Comparison of ENCODE assay signal across 14 cellular contexts in genomic region chr7:139105037-139105382, GRCh38. TPM values are rescaled to one million over a fixed set of nuclear protein-coding genes. Genes with fewer than 3 reads are reported as not detected.
A peak's percentile ranks its signal among the peaks of the same experiment; 100 is the strongest.
DNase-seq lines count a peak whose midpoint lies in the region; ATAC-seq, FAIRE-seq and TF ChIP-seq lines count a peak whose summit lies in the region.
"Had no signal": no experiment of that assay in that cellular context is flagged by ENCODE, and none has a peak within 500 bp of the region (broad histone marks: within the 10 kb centered on the region; RNA-seq: fewer than 3 reads in every experiment).

No MANE protein-coding gene starts in this region.

- TF ChIP-seq EP300 in A549 (IDR thresholded peaks at IDR 0.05) = no peak

- H3K4me3 Mint-ChIP-seq in T-helper 1 cell treated with Interleukin-12 subunit alpha and Interleukin-12 subunit beta and Interleukin-4 antibody, amounts not matched to agents 30 μg/mL and 1 μg/mL, for 36 hours = peak overlapping the region; percentile 94
- H3K4me3 Mint-ChIP-seq in endothelial cell (ENCODE audit: unreplicated experiment) = no peak overlapping the region
- H3K4me3 Mint-ChIP-seq: HFFc6 had no signal

- peaks cover 70% of the 10 kb centered on the region for H3K36me3 Mint-ChIP-seq in T-helper 1 cell treated with Interleukin-12 subunit alpha and Interleukin-12 subunit beta and Interleukin-4 antibody, amounts not matched to agents 30 μg/mL and 1 μg/mL, for 36 hours (ENCODE audit: low read depth)
- peaks cover 21% of the 10 kb centered on the region for H3K36me3 Mint-ChIP-seq in endothelial cell (ENCODE audit: low read depth, unreplicated experiment)

- WGBS in A549 (ENCODE audit: missing lambda C conversion rate) = 93% methylated on average over 5 of the region's 5 CpGs

- H3K4me1 ChIP-seq in A549 = peaks cover 42% of the 10 kb centered on the region; the same call in 2 of the 3 replicates
- H3K4me1 ChIP-seq in left lung = peaks cover 19 to 62% of the 10 kb centered on the region in 2 donors

- peak overlapping the region; percentile 91 for H3K27ac Mint-ChIP-seq in T-helper 1 cell treated with Interleukin-12 subunit alpha and Interleukin-12 subunit beta and Interleukin-4 antibody, amounts not matched to agents 30 μg/mL and 1 μg/mL, for 36 hours
- no peak overlapping the region for H3K27ac Mint-ChIP-seq in endothelial cell (ENCODE audit: unreplicated experiment)
- H3K27ac Mint-ChIP-seq: HFFc6 had no signal

- no peak overlapping the region for H3K27ac ChIP-seq in A549
- H3K27ac ChIP-seq in left lung = peak overlapping the region; percentile 54 to 99
- H3K27ac ChIP-seq: suprapubic skin, WERI-Rb-1 had no signal

- CTCF ChIA-PET in A549 (lab: Yijun Ruan, JAX) = interaction anchor here (0.6 kb wide), 1 partner anchor 71 kb away, joined by 3 read pairs; no protein-coding TSS in a partner anchor
- CTCF ChIA-PET in GM10248 (lab: Yijun Ruan, JAX) = interaction anchor here (0.7 to 3.3 kb wide), 3 partner anchors 10 to 395 kb away, joined by 3 to 20 read pairs (median 18); no protein-coding TSS in a partner anchor

- POLR2A ChIA-PET in A549 (lab: Yijun Ruan, JAX) (interaction anchor here (1.1 kb wide), 1 partner anchor 28 kb away, joined by 3 read pairs; a partner anchor contains a TSS), GM10248 (lab: Yijun Ruan, JAX) (interaction anchor here (0.7 to 1.9 kb wide), 2 partner anchors 9 to 10 kb away, joined by 5 to 19 read pairs; no protein-coding TSS in a partner anchor)

- no peak overlapping the region for H3K4me3 ChIP-seq in A549
- H3K4me3 ChIP-seq in GM12875 (ENCODE audit: low read depth, low read length) = peak overlapping the region; percentile 15
- peak overlapping the region in 1 of 2 donors; percentile 92 for H3K4me3 ChIP-seq in left lung
- H3K4me3 ChIP-seq: suprapubic skin had no signal

- no peaks in the 10 kb centered on the region for H3K9me3 ChIP-seq in A549
- no peaks in the 10 kb centered on the region for H3K9me3 ChIP-seq in left lung
- H3K9me3 ChIP-seq: Caco-2, suprapubic skin had no signal

- TF ChIP-seq CTCF in A549 (IDR thresholded peaks at IDR 0.05) (no peak), GM12875 (IDR thresholded peaks at IDR 0.05; ENCODE audit: borderline replicate concordance, insufficient read depth, low read depth, low read length) (no peak), left lung (IDR thresholded peaks at IDR 0.05) (no peak), endothelial cell (IDR thresholded peaks at IDR 0.05; ENCODE audit: unreplicated experiment) (no peak), GM10248 (IDR thresholded peaks at IDR 0.05; ENCODE audit: control extremely low read depth, extremely low read depth, low read depth, missing control alignments) (no peak)

- no peaks in the 10 kb centered on the region for H3K27me3 ChIP-seq in left lung
- H3K27me3 ChIP-seq: suprapubic skin had no signal

- H3K36me3 ChIP-seq in left lung = no peaks in the 10 kb centered on the region
- H3K36me3 ChIP-seq: suprapubic skin had no signal

- FAIRE-seq in A549 (lab: Jason Lieb, UNC) = no peak

- peaks cover 32% of the 10 kb centered on the region for H3K4me1 Mint-ChIP-seq in T-helper 1 cell treated with Interleukin-12 subunit alpha and Interleukin-12 subunit beta and Interleukin-4 antibody, amounts not matched to agents 30 μg/mL and 1 μg/mL, for 36 hours (ENCODE audit: low read depth)
- peaks cover 34% of the 10 kb centered on the region for H3K4me1 Mint-ChIP-seq in endothelial cell (ENCODE audit: unreplicated experiment)

- DNase-seq in A549 (ENCODE audit: low read depth in 1 of 2, low spot score in 1 of 2) (no peak), left lung (no peak), endothelial cell (ENCODE audit: low spot score) (no peak), GM10248 (ENCODE audit: extremely low spot score) (no peak), DMS79 treated with DMSO at 0.1 percent for 48 hours (lab: John Stamatoyannopoulos, UW) (no peak)
- DNase-seq: Caco-2; HFFc6; mesenchymal stem cell; stimulated activated CD4-positive, alpha-beta T cell treated with anti-CD3 and anti-CD28 coated beads, Interleukin-12 subunit alpha, Interleukin-12 subunit beta, amount 100 ng/mL, for 4 hours; WERI-Rb-1 had no signal

- intact Hi-C loops in left lung (cut with DNase I) = no loop called here

- no peak for TF ChIP-seq RAD21 in A549 (conservative IDR thresholded peaks at IDR 0.05 in 1 of 2, IDR thresholded peaks at IDR 0.05 in 1 of 2)

- no peak for TF ChIP-seq POLR2A in A549 (IDR thresholded peaks at IDR 0.05; ENCODE audit: low read length)

- peak overlapping the region; percentile 83; the same call in 1 of the 3 replicates for H3K4me2 ChIP-seq in A549

- no peak for ATAC-seq in A549
- ATAC-seq in left lung = no peak
- no peak for ATAC-seq in GM19023 (IDR thresholded peaks at IDR 0.05; ENCODE audit: unreplicated experiment)

- H3K9me3 Mint-ChIP-seq in T-helper 1 cell treated with Interleukin-12 subunit alpha and Interleukin-12 subunit beta and Interleukin-4 antibody, amounts not matched to agents 30 μg/mL and 1 μg/mL, for 36 hours = no peaks in the 10 kb centered on the region
- no peaks in the 10 kb centered on the region for H3K9me3 Mint-ChIP-seq in endothelial cell (ENCODE audit: unreplicated experiment)
- H3K9me3 Mint-ChIP-seq: HFFc6 had no signal

- peaks cover 4% of the 10 kb centered on the region for H3K27me3 Mint-ChIP-seq in T-helper 1 cell treated with Interleukin-12 subunit alpha and Interleukin-12 subunit beta and Interleukin-4 antibody, amounts not matched to agents 30 μg/mL and 1 μg/mL, for 36 hours (ENCODE audit: low read depth)
- peaks cover 9% of the 10 kb centered on the region for H3K27me3 Mint-ChIP-seq in endothelial cell (ENCODE audit: unreplicated experiment)

TF ChIP-seq in A549, 52 proteins besides CTCF, POLR2A, EP300 and RAD21:
- TF ChIP-seq PHF8 (IDR thresholded peaks at IDR 0.05; ENCODE audit: borderline replicate concordance, low read depth) (no peak), BCL3 (IDR thresholded peaks at IDR 0.05) (no peak), ATOH8 (CRISPR knock-in tag; IDR thresholded peaks at IDR 0.05; ENCODE audit: low read depth) (no peak), HOXA7 (CRISPR knock-in tag; IDR thresholded peaks at IDR 0.05) (no peak), JUN (IDR thresholded peaks at IDR 0.05) (no peak)

RNA-seq across cellular contexts. Expression of gene ZC3HAV1, which starts 4.5 kb away (rescaled TPM):
- polyA plus RNA-seq in A549 (2011; rRNA removed) (32.1 and 36.8 TPM in 2 replicates), A549 (2017; fragmentation: RNase III; extraction: RNeasy Plus Mini Kit Qiagen cat#74134 plus additional on column Dnase treatment) (22.2 to 22.7 TPM (median 22.6 TPM) in 3 replicates)
- polyA plus RNA-seq in A549 (2012; cell fraction: cytosol; rRNA removed) = 12.0 and 15.0 TPM in 2 replicates
- 13.8 and 15.4 TPM in 2 replicates for polyA plus RNA-seq in A549 (2012; cell fraction: nucleus; rRNA removed)
- 55.8 and 65.1 TPM in 2 replicates for polyA minus RNA-seq in A549 (2011; rRNA and poly(A)+ RNA removed)
- total RNA-seq in left lung (10 to 100 TPM; 35.5 to 45.5 TPM), endothelial cell (ENCODE audit: unreplicated experiment) (50.7 TPM)

Comparison
In these comparisons a context has a peak if more than half of its experiments do, and no peak if none do; other contexts are left out.
1. H3K27ac ChIP-seq: peak in left lung (2 of 2); none in A549 (0 of 2).